Comparison of ENCODE assay signal across 21 cellular contexts in genomic region chrX:105745863-105746262, GRCh38.
A peak's percentile ranks its signal among the peaks of the same experiment; 100 is the strongest.
DNase-seq lines count a peak whose midpoint lies in the region; ATAC-seq and TF ChIP-seq lines count a peak whose summit lies in the region.
"Had no signal": no experiment of that assay in that cellular context is flagged by ENCODE, and none has a peak within 500 bp of the region (broad histone marks: within the 10 kb centered on the region; RNA-seq: fewer than 3 reads in every experiment).

No MANE protein-coding gene starts in this region.

- no peaks in the 10 kb centered on the region for H4K20me1 ChIP-seq in PC-9 (ENCODE audit: insufficient read depth)
- H4K20me1 ChIP-seq: BLaER1 had no signal

- H3K36me3 Mint-ChIP-seq in Caco-2 (ENCODE audit: insufficient read depth, unreplicated experiment) = no peaks in the 10 kb centered on the region
- H3K36me3 Mint-ChIP-seq: CD4-positive, CD25-positive, alpha-beta regulatory T cell had no signal

- no peak for TF ChIP-seq CTCF in Caco-2 (IDR thresholded peaks at IDR 0.05; ENCODE audit: insufficient read depth in 1 of 2, low read depth in 1 of 2, low read length in 1 of 2, severe bottlenecking in 1 of 2, unreplicated experiment in 1 of 2)
- TF ChIP-seq CTCF in PC-9 (conservative IDR thresholded peaks at IDR 0.05) = no peak
- no peak for TF ChIP-seq CTCF in epithelial cell of esophagus (IDR thresholded peaks at IDR 0.05; ENCODE audit: insufficient read depth, low read depth, low read length, missing control alignments)
- no peak for TF ChIP-seq CTCF in Peyer's patch (IDR thresholded peaks at IDR 0.05)

- H3K79me2 ChIP-seq in PC-9 (ENCODE audit: low read depth) = no peaks in the 10 kb centered on the region

- H3K4me3 ChIP-seq in Caco-2 (ENCODE audit: low read depth, low read length) (no peak overlapping the region), PC-9 (no peak overlapping the region), epithelial cell of esophagus (ENCODE audit: low read length) (no peak overlapping the region), Peyer's patch (no peak overlapping the region)
- H3K4me3 ChIP-seq: BLaER1 had no signal

- no peaks in the 10 kb centered on the region for H3K4me1 ChIP-seq in Caco-2
- H3K4me1 ChIP-seq in PC-9 (replicated peaks; ENCODE audit: insufficient read depth) = no peaks in the 10 kb centered on the region
- no peaks in the 10 kb centered on the region for H3K4me1 ChIP-seq in Peyer's patch
- H3K4me1 ChIP-seq: BLaER1 had no signal

- no peak overlapping the region for H3K27ac ChIP-seq in PC-9
- H3K27ac ChIP-seq in Peyer's patch = no peak overlapping the region
- H3K27ac ChIP-seq: BLaER1 had no signal

- H3K4me3 Mint-ChIP-seq in Caco-2 (ENCODE audit: unreplicated experiment) = no peak overlapping the region
- H3K4me3 Mint-ChIP-seq: CD4-positive, CD25-positive, alpha-beta regulatory T cell had no signal

- no peak overlapping the region for H3K4me2 ChIP-seq in PC-9
- H3K4me2 ChIP-seq: BLaER1, SK-N-SH had no signal

- H3K9me3 ChIP-seq in Caco-2 (no peaks in the 10 kb centered on the region), PC-9 (ENCODE audit: insufficient read depth, low read depth) (no peaks in the 10 kb centered on the region), Peyer's patch (no peaks in the 10 kb centered on the region)
- H3K9me3 ChIP-seq: BLaER1, SK-N-SH had no signal

- no peak overlapping the region for H2AFZ ChIP-seq in PC-9

- H3K9me3 Mint-ChIP-seq in Caco-2 (ENCODE audit: unreplicated experiment) = no peaks in the 10 kb centered on the region

- H3K9me2 ChIP-seq in PC-9 (ENCODE audit: insufficient read depth) = no peaks in the 10 kb centered on the region
- H3K9me2 ChIP-seq: SK-N-SH had no signal

- no peaks in the 10 kb centered on the region for H3K27me3 Mint-ChIP-seq in Caco-2 (ENCODE audit: insufficient read depth, unreplicated experiment)
- H3K27me3 Mint-ChIP-seq: CD4-positive, CD25-positive, alpha-beta regulatory T cell had no signal

- TF ChIP-seq POLR2A in Peyer's patch (IDR thresholded peaks at IDR 0.05) = no peak

- ATAC-seq in GM21360 (IDR thresholded peaks at IDR 0.05; ENCODE audit: unreplicated experiment) = no peak
- ATAC-seq: HepG2, Panc1 had no signal

- H3K27me3 ChIP-seq in Caco-2 (replicated peaks; ENCODE audit: control insufficient read depth, insufficient read depth, low read length) (no peaks in the 10 kb centered on the region), PC-9 (ENCODE audit: insufficient read depth, low read depth) (no peaks in the 10 kb centered on the region), Peyer's patch (no peaks in the 10 kb centered on the region)

- POLR2A ChIA-PET in Caco-2 (lab: Charles Lee) = no interaction called here
- POLR2A ChIA-PET in PC-9 (lab: Charles Lee; ENCODE audit: unreplicated experiment) = interaction anchor here (0.5 kb wide), 1 partner anchor 1310 kb away, joined by 5 read pairs; no protein-coding TSS in a partner anchor

- peak; percentile 28 to 40 for DNase-seq in Caco-2
- DNase-seq in PC-9 = peak; percentile 6 to 65
- DNase-seq in epithelial cell of esophagus (ENCODE audit: low read depth) = peak; percentile 78
- DNase-seq in kidney tubule cell (ENCODE audit: low spot score) = peak; percentile 11
- DNase-seq in Peyer's patch = no peak
- no peak for DNase-seq in NCI-H2081 treated with DMSO at 0.1 percent for 48 hours (lab: John Stamatoyannopoulos, UW)
- DNase-seq: CD4-positive, CD25-positive, alpha-beta regulatory T cell; GF-D8; H7; Karpas-422; NCI-H1092 treated with DMSO at 0.1 percent for 48 hours; NCI-H146; NCI-H2029; NCI-H2227 treated with DMSO at 0.1 percent for 48 hours; NCI-H526 treated with DMSO at 0.1 percent for 48 hours; SK-N-SH; SW 1271 had no signal

- no peaks in the 10 kb centered on the region for H3K4me1 Mint-ChIP-seq in Caco-2 (ENCODE audit: low read depth, unreplicated experiment)
- H3K4me1 Mint-ChIP-seq: CD4-positive, CD25-positive, alpha-beta regulatory T cell had no signal

- intact Hi-C loops in Caco-2 (cut with micrococcal nuclease; ENCODE audit: unreplicated experiment) (no loop called here), PC-9 (cut with micrococcal nuclease; ENCODE audit: unreplicated experiment) (no loop called here)

- no peaks in the 10 kb centered on the region for H3F3A ChIP-seq in PC-9 (ENCODE audit: insufficient read depth, low read depth)

- CTCF ChIA-PET in Caco-2 (lab: Charles Lee) = no interaction called here
- CTCF ChIA-PET in PC-9 (lab: Charles Lee) = no interaction called here

- BruUV-seq in Caco-2 (replicated peaks; lab: Mats Ljungman, UMichigan) = no TSS peak
- no TSS peak for BruUV-seq in PC-9 (replicated peaks; lab: Mats Ljungman, UMichigan)

- H3K27ac Mint-ChIP-seq in Caco-2 (ENCODE audit: unreplicated experiment) = peak overlapping the region; percentile 29
- H3K27ac Mint-ChIP-seq: CD4-positive, CD25-positive, alpha-beta regulatory T cell had no signal

- H3K36me3 ChIP-seq in Caco-2 (ENCODE audit: control insufficient read depth, insufficient read depth, low read length) (no peaks in the 10 kb centered on the region), PC-9 (ENCODE audit: low read depth) (no peaks in the 10 kb centered on the region), Peyer's patch (no peaks in the 10 kb centered on the region)
- H3K36me3 ChIP-seq: BLaER1 had no signal

Comparison
In these comparisons a context has a peak if more than half of its experiments do, and no peak if none do; other contexts are left out.
1. DNase-seq: peak in Caco-2 (2 of 2), PC-9 (2 of 2), epithelial cell of esophagus (single experiment) and kidney tubule cell (single experiment); none in Peyer's patch (0 of 3) and NCI-H2081 treated with DMSO at 0.1 percent for 48 hours (single experiment).